In genomic region chr12:69015831-69016230, GRCh38 we compare ENCODE assay signal across 22 cellular contexts.
"Had no signal": no experiment of that assay in that cellular context is flagged by ENCODE, and none has a peak within 500 bp of the region (broad histone marks: within the 10 kb centered on the region; RNA-seq: fewer than 3 reads in every experiment).

No MANE protein-coding gene starts in this region.

- H3K9me3 ChIP-seq: SK-N-SH had no signal

- H3K4me3 ChIP-seq: K562 had no signal

- ATAC-seq: K562, T-cell had no signal

- H3K4me2 ChIP-seq: KMS-11, SK-N-SH had no signal

- H3K9me2 ChIP-seq: SK-N-SH had no signal

- H3K36me3 Mint-ChIP-seq: T-cell had no signal

- H3K4me3 Mint-ChIP-seq: IgD-negative memory B cell, T-cell had no signal

- H3K27me3 Mint-ChIP-seq: IgD-negative memory B cell had no signal

- DNase-seq: Kasumi-1, MV-4-11, NCI-H1048, NCI-H1105 treated with DMSO at 0.1 percent for 48 hours, NCI-H1436 treated with DMSO at 0.1 percent for 48 hours, NCI-H1694, NCI-H187 treated with DMSO at 0.1 percent for 48 hours, NCI-H2029 treated with DMSO at 0.1 percent for 48 hours, NCI-H2171 treated with DMSO at 0.1 percent for 48 hours, NCI-H345, NCI-H524, NCI-H526 treated with DMSO at 0.1 percent for 48 hours, NCI-H774, Right ventricle myocardium superior, RPMI8226, SIG-M5, SK-N-SH, SW 1271, T-cell had no signal

- H3K27ac ChIP-seq: KMS-11 had no signal

- H3K4me1 Mint-ChIP-seq: IgD-negative memory B cell, T-cell had no signal

- H3K27ac Mint-ChIP-seq: IgD-negative memory B cell, T-cell had no signal
